In the genomic region with DNA sequence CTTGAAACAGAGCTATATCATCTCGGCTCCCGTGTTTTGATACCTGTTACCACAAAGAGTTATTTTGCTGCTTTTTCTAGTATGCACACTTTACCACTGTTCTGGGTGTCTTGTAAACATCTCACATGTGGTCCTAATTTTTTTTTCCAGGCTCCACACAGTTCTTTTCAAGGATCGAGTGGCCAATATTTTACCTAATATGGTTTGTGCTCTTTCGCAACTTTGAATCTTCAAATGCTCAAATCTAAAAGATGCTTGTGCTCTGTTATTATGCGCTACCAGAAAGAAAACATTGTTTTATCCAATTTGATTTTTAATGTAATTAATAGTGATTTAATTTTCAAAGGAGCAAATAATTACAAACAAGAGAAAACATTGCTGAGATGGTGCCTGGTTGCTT, we compare ENCODE assay signal across 17 cellular contexts. TPM values are rescaled to one million over a fixed set of nuclear protein-coding genes. Genes with fewer than 3 reads are reported as not detected.
A peak's percentile ranks its signal among the peaks of the same experiment; 100 is the strongest.
DNase-seq lines count a peak whose midpoint lies in the region; ATAC-seq and TF ChIP-seq lines count a peak whose summit lies in the region.
"Had no signal": no experiment of that assay in that cellular context is flagged by ENCODE, and none has a peak within 500 bp of the region (broad histone marks: within the 10 kb centered on the region; RNA-seq: fewer than 3 reads in every experiment).

No MANE protein-coding gene starts in this region.

- no peak for TF ChIP-seq CTCF in AG10803 (conservative IDR thresholded peaks at IDR 0.05; ENCODE audit: low read length)
- no peak for TF ChIP-seq CTCF in fibroblast of mammary gland (conservative IDR thresholded peaks at IDR 0.05; ENCODE audit: control insufficient read depth, insufficient read depth, low read depth, low read length)
- TF ChIP-seq CTCF in uterus (IDR thresholded peaks at IDR 0.05): no peak
- no peak for TF ChIP-seq CTCF in MM.1S (IDR thresholded peaks at IDR 0.05; ENCODE audit: low read length)

- H3K4me3 ChIP-seq in AG10803 (ENCODE audit: low read length) (no peak overlapping the region), adipocyte (ENCODE audit: low read length) (no peak overlapping the region), fibroblast of mammary gland (ENCODE audit: control insufficient read depth, low read depth, low read length) (no peak overlapping the region), uterus (no peak overlapping the region), MM.1S (ENCODE audit: low read length) (no peak overlapping the region)
- H3K4me3 ChIP-seq: A549, GM23248 had no signal

- H4K20me1 ChIP-seq in MM.1S (ENCODE audit: insufficient read depth, low read length): no peaks in the 10 kb centered on the region

- H3F3A ChIP-seq in MM.1S (ENCODE audit: insufficient read depth, low read length): no peaks in the 10 kb centered on the region

- H3K36me3 ChIP-seq in adipocyte (ENCODE audit: control insufficient read depth, insufficient read depth, low read length, severe bottlenecking) (no peaks in the 10 kb centered on the region), uterus (no peaks in the 10 kb centered on the region), MM.1S (replicated peaks; ENCODE audit: insufficient read depth, low read length) (no peaks in the 10 kb centered on the region)

- peak; percentile 5 for DNase-seq in AG10803 (ENCODE audit: low read depth)
- peak; percentile 1 for DNase-seq in adipocyte (ENCODE audit: low read depth)
- DNase-seq in fibroblast of mammary gland (ENCODE audit: low read depth): peak; percentile 36
- no peak for DNase-seq in uterus
- DNase-seq in MM.1S: no peak
- DNase-seq: 8988T; ACHN; C1 segment of cervical spinal cord; Caco-2; CD8-positive, alpha-beta T cell; DMS153; DND-41; GM23248; H7; HCEC 1CT had no signal

- no peak overlapping the region for H3K4me2 ChIP-seq in MM.1S (ENCODE audit: low read depth, low read length)
- H3K4me2 ChIP-seq: A549 had no signal

- H3K4me1 ChIP-seq in adipocyte (ENCODE audit: control insufficient read depth, insufficient read depth, low read length) (no peaks in the 10 kb centered on the region), uterus (no peaks in the 10 kb centered on the region), MM.1S (ENCODE audit: low read length) (no peaks in the 10 kb centered on the region)
- H3K4me1 ChIP-seq: A549, Caco-2 had no signal

- H3K27ac ChIP-seq in uterus (no peak overlapping the region), MM.1S (ENCODE audit: low read length) (no peak overlapping the region)
- H3K27ac ChIP-seq: A549, GM23248 had no signal

- ATAC-seq in HG02763 (IDR thresholded peaks at IDR 0.05; ENCODE audit: unreplicated experiment): no peak
- ATAC-seq: A549; CD8-positive, alpha-beta T cell had no signal

- H3K27me3 ChIP-seq in adipocyte (replicated peaks; ENCODE audit: control insufficient read depth, insufficient read depth, low read length) (no peaks in the 10 kb centered on the region), uterus (no peaks in the 10 kb centered on the region), MM.1S (replicated peaks; ENCODE audit: insufficient read depth, low read length) (no peaks in the 10 kb centered on the region)

- peaks cover 4% of the 10 kb centered on the region for H3K9me3 ChIP-seq in adipocyte (ENCODE audit: control insufficient read depth, low read length)
- no peaks in the 10 kb centered on the region for H3K9me3 ChIP-seq in uterus
- no peaks in the 10 kb centered on the region for H3K9me3 ChIP-seq in MM.1S (replicated peaks; ENCODE audit: insufficient read depth, low read length)
- H3K9me3 ChIP-seq: A549, Caco-2 had no signal

- H3K9ac ChIP-seq in adipocyte (ENCODE audit: low read length) (no peak overlapping the region), MM.1S (ENCODE audit: low read length) (no peak overlapping the region)
- H3K9ac ChIP-seq: GM23248 had no signal

- no peak overlapping the region for H2AFZ ChIP-seq in MM.1S (ENCODE audit: low read length)
- H2AFZ ChIP-seq: GM23248 had no signal

- H3K79me2 ChIP-seq in MM.1S (ENCODE audit: low read length): no peaks in the 10 kb centered on the region

- no peaks in the 10 kb centered on the region for H3K9me2 ChIP-seq in MM.1S (replicated peaks; ENCODE audit: insufficient read depth, low read length)

- intact Hi-C loops in uterus (cut with DNase I; ENCODE audit: low total_unique reads): no loop called here

- TF ChIP-seq POLR2A in uterus (IDR thresholded peaks at IDR 0.05): no peak

RNA-seq across cellular contexts. Expression of gene ENPP5, which starts 10.7 kb away (rescaled TPM):
- total RNA-seq in uterus: 1 to 10 TPM in 1 of 4 donors, under 1 TPM in 1, not detected in 2; 0.73 to 8.1 TPM
- total RNA-seq: GM23248 had no signal

RNA-seq across cellular contexts. Expression of gene ENPP4, which starts 30.3 kb away (rescaled TPM):
- 1 to 10 TPM; 1.3 to 9.1 (median 7.5) TPM for total RNA-seq in uterus

Comparison
In these comparisons a context has a peak if more than half of its experiments do, and no peak if none do; other contexts are left out.
1. DNase-seq: peak in AG10803 (single experiment), adipocyte (single experiment) and fibroblast of mammary gland (single experiment); none in uterus (0 of 2) and MM.1S (single experiment).